In genomic region chr10:84343831-84344230, GRCh38 we compare ENCODE assay signal across 26 cellular contexts. TPM values are rescaled to one million over a fixed set of nuclear protein-coding genes. Genes with fewer than 3 reads are reported as not detected.
DNase-seq lines count a peak whose midpoint lies in the region; ATAC-seq and TF ChIP-seq lines count a peak whose summit lies in the region.
"Had no signal": no experiment of that assay in that cellular context is flagged by ENCODE, and none has a peak within 500 bp of the region (broad histone marks: within the 10 kb centered on the region; RNA-seq: fewer than 3 reads in every experiment).

No MANE protein-coding gene starts in this region.

- no peaks in the 10 kb centered on the region for H3K27me3 Mint-ChIP-seq in activated naive CD8-positive, alpha-beta T cell treated with anti-CD3 and anti-CD28 coated beads, Interleukin-2, amount 10 ng/mL, durations not matched to agents 7 days and 5 days
- no peaks in the 10 kb centered on the region for H3K27me3 Mint-ChIP-seq in activated naive CD8-positive, alpha-beta T cell treated with anti-CD3 and anti-CD28 coated beads for 36 hours
- no peaks in the 10 kb centered on the region for H3K27me3 Mint-ChIP-seq in natural killer cell (ENCODE audit: low read depth in 2 of 2)

- DNase-seq in NCI-H2171 treated with DMSO at 0.1 percent for 48 hours (lab: John Stamatoyannopoulos, UW): peak; percentile 14
- no peak for DNase-seq in NCI-H2171 (lab: John Stamatoyannopoulos, UW)
- no peak for DNase-seq in activated naive CD8-positive, alpha-beta T cell treated with anti-CD3 and anti-CD28 coated beads, Interleukin-2, amount 10 ng/mL, durations not matched to agents 7 days and 5 days
- DNase-seq in activated naive CD8-positive, alpha-beta T cell treated with anti-CD3 and anti-CD28 coated beads for 36 hours: no peak
- no peak for DNase-seq in natural killer cell
- DNase-seq in AG08395 (ENCODE audit: low spot score): no peak
- no peak for DNase-seq in COLO829 (ENCODE audit: low spot score)
- no peak for DNase-seq in middle frontal gyrus (ENCODE audit: extremely low spot score, low spot score)
- DNase-seq: BE2C; COR-L47; HFFc6; Karpas-422; NCI-H1092 treated with DMSO at 0.1 percent for 48 hours; NCI-H146; NCI-H1930; NCI-H2107; NCI-H446 treated with DMSO at 0.1 percent for 48 hours; NCI-H526; NCI-H82; NK-92 treated with Interleukin-12 subunit alpha and Interleukin-12 subunit beta, amount 100 ng/mL, for 24 hours; PC-3; SJCRH30 had no signal

- no peak for TF ChIP-seq CTCF in natural killer cell (IDR thresholded peaks at IDR 0.05)

- no peak for ATAC-seq in activated naive CD8-positive, alpha-beta T cell treated with anti-CD3 and anti-CD28 coated beads, Interleukin-2, amount 10 ng/mL, durations not matched to agents 7 days and 5 days (ENCODE audit: low read depth)
- no peak for ATAC-seq in natural killer cell
- ATAC-seq: GM23338, HepG2, PC-3, Right ventricle myocardium inferior had no signal

- H3K4me1 Mint-ChIP-seq in activated naive CD8-positive, alpha-beta T cell treated with anti-CD3 and anti-CD28 coated beads, Interleukin-2, amount 10 ng/mL, durations not matched to agents 7 days and 5 days: peaks cover 52% of the 10 kb centered on the region
- H3K4me1 Mint-ChIP-seq in activated naive CD8-positive, alpha-beta T cell treated with anti-CD3 and anti-CD28 coated beads for 36 hours: peaks cover 51% of the 10 kb centered on the region
- peaks cover 53 to 60% of the 10 kb centered on the region in 2 donors for H3K4me1 Mint-ChIP-seq in natural killer cell

- POLR2A ChIA-PET in activated naive CD8-positive, alpha-beta T cell treated with anti-CD3 and anti-CD28 coated beads, Interleukin-2, amount 10 ng/mL, durations not matched to agents 7 days and 5 days (lab: Charles Lee): no interaction called here

- peaks cover 33% of the 10 kb centered on the region for H3K36me3 Mint-ChIP-seq in activated naive CD8-positive, alpha-beta T cell treated with anti-CD3 and anti-CD28 coated beads, Interleukin-2, amount 10 ng/mL, durations not matched to agents 7 days and 5 days
- peaks cover 31% of the 10 kb centered on the region for H3K36me3 Mint-ChIP-seq in activated naive CD8-positive, alpha-beta T cell treated with anti-CD3 and anti-CD28 coated beads for 36 hours
- H3K36me3 Mint-ChIP-seq in natural killer cell: no peaks in the 10 kb centered on the region

- peak overlapping the region; percentile 2 for H3K4me3 Mint-ChIP-seq in activated naive CD8-positive, alpha-beta T cell treated with anti-CD3 and anti-CD28 coated beads, Interleukin-2, amount 10 ng/mL, durations not matched to agents 7 days and 5 days
- H3K4me3 Mint-ChIP-seq in activated naive CD8-positive, alpha-beta T cell treated with anti-CD3 and anti-CD28 coated beads for 36 hours: no peak overlapping the region
- H3K4me3 Mint-ChIP-seq in natural killer cell: peak overlapping the region; percentile 69
- H3K4me3 Mint-ChIP-seq: CD14-positive monocyte, GM23338, HFFc6 had no signal

- H3K9me3 Mint-ChIP-seq in activated naive CD8-positive, alpha-beta T cell treated with anti-CD3 and anti-CD28 coated beads, Interleukin-2, amount 10 ng/mL, durations not matched to agents 7 days and 5 days: peaks cover 1% of the 10 kb centered on the region
- no peaks in the 10 kb centered on the region for H3K9me3 Mint-ChIP-seq in activated naive CD8-positive, alpha-beta T cell treated with anti-CD3 and anti-CD28 coated beads for 36 hours
- no peaks in the 10 kb centered on the region for H3K9me3 Mint-ChIP-seq in natural killer cell
- H3K9me3 Mint-ChIP-seq: HFFc6 had no signal

- no peak overlapping the region for H3K27ac Mint-ChIP-seq in activated naive CD8-positive, alpha-beta T cell treated with anti-CD3 and anti-CD28 coated beads, Interleukin-2, amount 10 ng/mL, durations not matched to agents 7 days and 5 days
- H3K27ac Mint-ChIP-seq in activated naive CD8-positive, alpha-beta T cell treated with anti-CD3 and anti-CD28 coated beads for 36 hours: no peak overlapping the region
- H3K27ac Mint-ChIP-seq in natural killer cell: peak overlapping the region; percentile 79 to 89
- H3K27ac Mint-ChIP-seq: GM23338, HFFc6 had no signal

- intact Hi-C loops in natural killer cell (cut with micrococcal nuclease): no loop called here

RNA-seq across cellular contexts. Expression of gene CCSER2, which starts 15.4 kb away (rescaled TPM):
- 10 to 100 TPM; 92.7 to 98.0 TPM for total RNA-seq in activated naive CD8-positive, alpha-beta T cell treated with anti-CD3 and anti-CD28 coated beads, Interleukin-2, amount 10 ng/mL, durations not matched to agents 7 days and 5 days
- total RNA-seq in activated naive CD8-positive, alpha-beta T cell treated with anti-CD3 and anti-CD28 coated beads for 36 hours: 10 to 100 TPM; 42.4 to 43.8 TPM
- 100 to 1,000 TPM; 125 to 158 (median 146) TPM for total RNA-seq in natural killer cell

Comparison
In these comparisons a context has a peak if more than half of its experiments do, and no peak if none do; other contexts are left out.
1. H3K27ac Mint-ChIP-seq: peak in natural killer cell (2 of 2); none in activated naive CD8-positive, alpha-beta T cell treated with anti-CD3 and anti-CD28 coated beads, Interleukin-2, amount 10 ng/mL, durations not matched to agents 7 days and 5 days (single experiment) and activated naive CD8-positive, alpha-beta T cell treated with anti-CD3 and anti-CD28 coated beads for 36 hours (single experiment).